In genomic region chr2:85988914-85989270, GRCh38 we compare ENCODE assay signal across 23 cellular contexts.
DNase-seq lines count a peak whose midpoint lies in the region; ATAC-seq and TF ChIP-seq lines count a peak whose summit lies in the region.
"Had no signal": no experiment of that assay in that cellular context is flagged by ENCODE, and none has a peak within 500 bp of the region (broad histone marks: within the 10 kb centered on the region; RNA-seq: fewer than 3 reads in every experiment).

No MANE protein-coding gene starts in this region.

- H3K27ac ChIP-seq in psoas muscle (peak overlapping the region; percentile 70), vagina (peak overlapping the region; percentile 80), prostate gland (no peak overlapping the region)
- H3K27ac ChIP-seq: C4-2B, pancreas, thyroid gland, VCaP had no signal

- H3K4me1 ChIP-seq in psoas muscle (peaks cover 26% of the 10 kb centered on the region), vagina (peaks cover 25% of the 10 kb centered on the region), prostate gland (replicated peaks) (no peaks in the 10 kb centered on the region), mucosa of descending colon (ENCODE audit: low read depth) (no peaks in the 10 kb centered on the region)

- intact Hi-C loops in cardiac septum (cut with DNase I), result no loop called here
- intact Hi-C loops in left ventricle myocardium superior (cut with micrococcal nuclease), result no loop called here
- intact Hi-C loops in psoas muscle (cut with DNase I), result no loop called here
- intact Hi-C loops in vagina (cut with DNase I), result no loop called here
- intact Hi-C loops in prostate gland (cut with DNase I), result no loop called here
- intact Hi-C loops in mucosa of descending colon (cut with DNase I, micrococcal nuclease), result no loop called here

- H3K36me3 ChIP-seq in psoas muscle (ENCODE audit: insufficient read depth in 1 of 2, low read depth in 1 of 2) (no peaks in the 10 kb centered on the region), vagina (no peaks in the 10 kb centered on the region), prostate gland (no peaks in the 10 kb centered on the region), mucosa of descending colon (ENCODE audit: low read depth) (no peaks in the 10 kb centered on the region)
- H3K36me3 ChIP-seq: pancreas, thyroid gland had no signal

- ATAC-seq in left ventricle myocardium superior (no peak), psoas muscle (peak in 2 of 4 donors; percentile 10 to 43), mucosa of descending colon (no peak)
- ATAC-seq: SK-N-SH treated with all-trans-retinoic acid at 6 μM for 48 hours; stimulated activated naive B cell treated with anti-CD40 and anti-IgM and Interleukin-4, amounts not matched to agents 10 μg/mL and 1 μg/mL and 100 μg/mL, for 72 hours had no signal

- TF ChIP-seq POLR2A in vagina (IDR thresholded peaks at IDR 0.05) (no peak), prostate gland (IDR thresholded peaks at IDR 0.05) (no peak)

- no peak for TF ChIP-seq CTCF in psoas muscle (IDR thresholded peaks at IDR 0.05)
- TF ChIP-seq CTCF in vagina (IDR thresholded peaks at IDR 0.05), result no peak
- TF ChIP-seq CTCF in prostate gland (IDR thresholded peaks at IDR 0.05), result no peak
- TF ChIP-seq CTCF in mucosa of descending colon (IDR thresholded peaks at IDR 0.05), result no peak

- no peaks in the 10 kb centered on the region for H3K9me3 ChIP-seq in psoas muscle
- H3K9me3 ChIP-seq in vagina, result no peaks in the 10 kb centered on the region
- H3K9me3 ChIP-seq in prostate gland, result no peaks in the 10 kb centered on the region
- H3K9me3 ChIP-seq in mucosa of descending colon, result no peaks in the 10 kb centered on the region
- H3K9me3 ChIP-seq: pancreas, thyroid gland had no signal

- H3K27me3 ChIP-seq in psoas muscle (ENCODE audit: insufficient read depth in 3 of 3, low read length in 2 of 3) (no peaks in the 10 kb centered on the region), vagina (no peaks in the 10 kb centered on the region), prostate gland (replicated peaks; ENCODE audit: insufficient read depth) (no peaks in the 10 kb centered on the region)
- H3K27me3 ChIP-seq: pancreas, thyroid gland had no signal

- no peak overlapping the region for H3K4me3 ChIP-seq in psoas muscle
- no peak overlapping the region for H3K4me3 ChIP-seq in vagina
- H3K4me3 ChIP-seq in prostate gland, result no peak overlapping the region
- no peak overlapping the region for H3K4me3 ChIP-seq in mucosa of descending colon
- H3K4me3 ChIP-seq: pancreas, thyroid gland had no signal

- DNase-seq in cardiac septum (ENCODE audit: low spot score) (peak; percentile 44), left ventricle myocardium superior (no peak), islet precursor cell (peak; percentile 44), psoas muscle (no peak), vagina (ENCODE audit: extremely low spot score in 2 of 2) (peak in 1 of 2 donors; percentile 90), prostate gland (ENCODE audit: low spot score) (no peak), mucosa of descending colon (no peak)
- no peak for DNase-seq in stimulated activated CD8-positive, alpha-beta memory T cell treated with anti-CD3 and anti-CD28 coated beads, Interleukin-4, amount 100 ng/mL, for 48 hours
- DNase-seq: activated CD4-positive, alpha-beta T cell treated with anti-CD3 and anti-CD28 coated beads, Interleukin-2, amount 50 U/mL, for 48 hours; activated naive CD4-positive, alpha-beta T cell treated with Interleukin-2 at 50 U/mL for 16 hours; activated T-cell treated with anti-CD3 and anti-CD28 coated beads for 4 hours; Calu3; caudate nucleus; naive B cell; NCI-H1436; NCI-H524 treated with DMSO at 0.1 percent for 48 hours; pancreas; stimulated activated CD4-positive, alpha-beta T cell treated with anti-CD3 and anti-CD28 coated beads, Interleukin-1b, Interleukin-23, amount 100 ng/mL, for 48 hours; stimulated activated naive B cell treated with anti-CD40 and anti-IgM and Interleukin-4, amounts not matched to agents 10 μg/mL and 1 μg/mL and 100 μg/mL, for 72 hours; thyroid gland had no signal

- WGBS in psoas muscle, 3 donors, result 87 to 91% (median 88%) methylated on average over 7 of the region's 7 CpGs
- 86% methylated on average over 7 of the region's 7 CpGs for WGBS in prostate gland

Comparison
In these comparisons a context has a peak if more than half of its experiments do, and no peak if none do; other contexts are left out.
1. DNase-seq: peak in cardiac septum (single experiment) and islet precursor cell (single experiment); none in left ventricle myocardium superior (single experiment), psoas muscle (0 of 2), prostate gland (single experiment), stimulated activated CD8-positive, alpha-beta memory T cell treated with anti-CD3 and anti-CD28 coated beads, Interleukin-4, amount 100 ng/mL, for 48 hours (single experiment) and mucosa of descending colon (0 of 3).
2. H3K27ac ChIP-seq: peak in psoas muscle (single experiment) and vagina (single experiment); none in prostate gland (0 of 2).